ENCODE assay signal across 8 cellular contexts in genomic region chr17:73710095-73710592, GRCh38.
DNase-seq lines count a peak whose midpoint lies in the region; ATAC-seq, FAIRE-seq and TF ChIP-seq lines count a peak whose summit lies in the region.

No MANE protein-coding gene starts in this region.

- no peak overlapping the region for H3K9ac ChIP-seq in H1 (replicated peaks in 1 of 4; ENCODE audit: extremely low read depth in 1 of 4, low read depth in 3 of 4, low read length in 3 of 4)

- no peaks in the 10 kb centered on the region for H3K36me3 ChIP-seq in H1 (ENCODE audit: control insufficient read depth in 2 of 4, insufficient read depth in 4 of 4, low read length in 3 of 4)

- no peaks in the 10 kb centered on the region for H3K9me3 Mint-ChIP-seq in activated CD8-positive, alpha-beta T cell treated with anti-CD3 and anti-CD28 coated beads, Interleukin-2, amount 10 ng/mL, durations not matched to agents 7 days and 5 days (ENCODE audit: insufficient read depth)
- peaks cover 0 to 5% of the 10 kb centered on the region in 2 donors for H3K9me3 Mint-ChIP-seq in stimulated activated naive B cell treated with anti-CD40 and anti-IgM and Interleukin-4, amounts not matched to agents 10 μg/mL and 1 μg/mL and 100 μg/mL, for 72 hours

- peaks cover 0 to 4% (median 3%) of the 10 kb centered on the region in 4 experiments; a peak in 5 of 7 replicates for H3K4me1 ChIP-seq in H1 (replicated peaks in 1 of 4; ENCODE audit: control insufficient read depth in 3 of 4, insufficient read depth in 4 of 4, low read length in 3 of 4)

- peaks cover 13% of the 10 kb centered on the region for H3K4me1 Mint-ChIP-seq in activated CD8-positive, alpha-beta T cell treated with anti-CD3 and anti-CD28 coated beads, Interleukin-2, amount 10 ng/mL, durations not matched to agents 7 days and 5 days (ENCODE audit: low read depth)
- peaks cover 13 to 25% of the 10 kb centered on the region in 2 donors for H3K4me1 Mint-ChIP-seq in stimulated activated naive B cell treated with anti-CD40 and anti-IgM and Interleukin-4, amounts not matched to agents 10 μg/mL and 1 μg/mL and 100 μg/mL, for 72 hours

- no peak overlapping the region for H4K91ac ChIP-seq in H1 (replicated peaks; ENCODE audit: insufficient read length, low read length)

- peaks cover 17% of the 10 kb centered on the region for H3K27me3 Mint-ChIP-seq in activated CD8-positive, alpha-beta T cell treated with anti-CD3 and anti-CD28 coated beads, Interleukin-2, amount 10 ng/mL, durations not matched to agents 7 days and 5 days (ENCODE audit: low read depth)
- H3K27me3 Mint-ChIP-seq in stimulated activated naive B cell treated with anti-CD40 and anti-IgM and Interleukin-4, amounts not matched to agents 10 μg/mL and 1 μg/mL and 100 μg/mL, for 72 hours, result peaks cover 18 to 22% of the 10 kb centered on the region in 2 donors

- no peak overlapping the region; the same call in 1 of the 2 replicates for H2BK12ac ChIP-seq in H1 (ENCODE audit: low read depth, low read length)

- TF ChIP-seq RAD21 in H1 (IDR thresholded peaks at IDR 0.05 in 1 of 2, conservative IDR thresholded peaks at IDR 0.05 in 1 of 2; ENCODE audit: low read depth in 2 of 2, low read length in 2 of 2), result peak; percentile 93 to 95

- H3K4me2 ChIP-seq in H1 (ENCODE audit: insufficient read depth in 1 of 2, low read depth in 2 of 2, low read length in 2 of 2), result peak overlapping the region; percentile 37 to 64

- H3K36me3 Mint-ChIP-seq in activated CD8-positive, alpha-beta T cell treated with anti-CD3 and anti-CD28 coated beads, Interleukin-2, amount 10 ng/mL, durations not matched to agents 7 days and 5 days (ENCODE audit: low read depth), result no peaks in the 10 kb centered on the region
- peaks cover 0 to 3% of the 10 kb centered on the region in 2 donors for H3K36me3 Mint-ChIP-seq in stimulated activated naive B cell treated with anti-CD40 and anti-IgM and Interleukin-4, amounts not matched to agents 10 μg/mL and 1 μg/mL and 100 μg/mL, for 72 hours

- H3K27me3 ChIP-seq in H1 (replicated peaks in 1 of 4; ENCODE audit: control insufficient read depth in 3 of 4, extremely low read depth in 1 of 4, insufficient read depth in 3 of 4, low read length in 3 of 4), result peaks cover 0 to 4% (median under 1%) of the 10 kb centered on the region in 4 experiments; a peak in 3 of 7 replicates

- H3K23ac ChIP-seq in H1 (ENCODE audit: insufficient read length), result no peak overlapping the region

- no peak overlapping the region for H3K14ac ChIP-seq in H1 (ENCODE audit: insufficient read length)

- no peaks in the 10 kb centered on the region for H4K20me1 ChIP-seq in H1 (replicated peaks in 1 of 2; ENCODE audit: control insufficient read depth in 1 of 2, insufficient read depth in 2 of 2, low read length in 2 of 2)

- 0 out of 2 replicates have a peak overlapping the region, but pooled peaks have one; percentile 61 for H2AFZ ChIP-seq in H1 (ENCODE audit: low read length)

- 28% methylated on average over 15 of the region's 15 CpGs; no CpG with 5 or more reads in 1 of the 2 experiments for WGBS in H1 (ENCODE audit: extremely low coverage in 1 of 2, insufficient coverage in 1 of 2, insufficient read length in 1 of 2, insufficient replicate concordance in 2 of 2, low coverage in 1 of 2, low lambda C conversion rate in 2 of 2, missing lambda C conversion rate in 1 of 2), 2 experiments

- no peaks in the 10 kb centered on the region for H3K79me2 ChIP-seq in H1 (ENCODE audit: control insufficient read depth in 1 of 2, insufficient read depth in 2 of 2, low read length in 2 of 2)

- H3K27ac ChIP-seq in H1 (ENCODE audit: low read depth, low read length), result no peak overlapping the region

- H3K18ac ChIP-seq in H1 (ENCODE audit: extremely low read depth, low read length), result peak overlapping the region; percentile 84; the same call in 1 of the 2 replicates

- no peak for TF ChIP-seq POLR2A in GM12891 (IDR thresholded peaks at IDR 0.05; ENCODE audit: low read depth, low read length)
- no peak for TF ChIP-seq POLR2A in H1 (IDR thresholded peaks at IDR 0.05; ENCODE audit: control extremely low read depth in 1 of 2, low read depth in 2 of 2, low read length in 2 of 2)

- H3K9me3 ChIP-seq in H1 (ENCODE audit: insufficient read depth in 2 of 2, low read depth in 1 of 2, low read length in 1 of 2), result no peaks in the 10 kb centered on the region

- POLR2A ChIA-PET in activated CD8-positive, alpha-beta T cell treated with anti-CD3 and anti-CD28 coated beads, Interleukin-2, amount 10 ng/mL, durations not matched to agents 7 days and 5 days (lab: Charles Lee), result interaction anchor here (1.3 kb wide), 1 partner anchor 9 kb away, joined by 3 read pairs; no protein-coding TSS in a partner anchor
- POLR2A ChIA-PET in H1 (lab: Charles Lee; ENCODE audit: partially characterized antibody), result interaction anchor here (0.8 to 1.6 kb wide), 2 partner anchors 49 to 51 kb away, joined by 3 to 4 read pairs; no protein-coding TSS in a partner anchor

- DNase-seq in 8988T (peak; percentile 42), GM12891 (ENCODE audit: insufficient read length, low spot score) (peak; percentile 55), NCI-H524 treated with DMSO at 0.1 percent for 48 hours (lab: John Stamatoyannopoulos, UW) (peak; percentile 12), H1 (ENCODE audit: low read depth in 1 of 2, low spot score in 2 of 2) (peak; percentile 39 to 93), mucosa of gallbladder (ENCODE audit: low spot score) (peak; percentile 80), T1000 (lab: John Stamatoyannopoulos, UW) (no peak)
- peak; percentile 82 for DNase-seq in activated CD8-positive, alpha-beta T cell treated with anti-CD3 and anti-CD28 coated beads, Interleukin-2, amount 10 ng/mL, durations not matched to agents 7 days and 5 days
- peak; percentile 42 for DNase-seq in stimulated activated naive B cell treated with anti-CD40 and anti-IgM and Interleukin-4, amounts not matched to agents 10 μg/mL and 1 μg/mL and 100 μg/mL, for 72 hours

- no peaks in the 10 kb centered on the region for H3K79me1 ChIP-seq in H1 (ENCODE audit: low read depth, low read length)

- peak overlapping the region; percentile 43; the same call in 1 of the 2 replicates for H2BK20ac ChIP-seq in H1 (ENCODE audit: low read length)

- no peak overlapping the region for H2AK5ac ChIP-seq in H1 (ENCODE audit: low read depth, low read length)

- no peak overlapping the region; a peak in 1 of 8 replicates for H3K4me3 ChIP-seq in H1 (ENCODE audit: extremely low read depth in 1 of 4, insufficient read depth in 2 of 4, low read depth in 3 of 4, low read length in 4 of 4)

- H4K8ac ChIP-seq in H1 (ENCODE audit: extremely low read depth, insufficient read depth, low read length), result no peak overlapping the region

- ATAC-seq in activated CD8-positive, alpha-beta T cell treated with anti-CD3 and anti-CD28 coated beads, Interleukin-2, amount 10 ng/mL, durations not matched to agents 7 days and 5 days, result peak; percentile 66
- ATAC-seq in stimulated activated naive B cell treated with anti-CD40 and anti-IgM and Interleukin-4, amounts not matched to agents 10 μg/mL and 1 μg/mL and 100 μg/mL, for 72 hours (replicated peaks), result peak; percentile 41 to 42

- H2BK120ac ChIP-seq in H1 (replicated peaks; ENCODE audit: low read depth, low read length), result no peak overlapping the region

- no peak for TF ChIP-seq EP300 in H1 (IDR thresholded peaks at IDR 0.05; ENCODE audit: borderline replicate concordance in 1 of 2, low read depth in 2 of 2, low read length in 2 of 2)

- no peak overlapping the region for H3K4ac ChIP-seq in H1 (replicated peaks; ENCODE audit: insufficient read length, low read depth, low read length)

- peak overlapping the region; percentile 48; the same call in 1 of the 2 replicates for H2BK15ac ChIP-seq in H1 (ENCODE audit: low read length)

- H2BK5ac ChIP-seq in H1 (ENCODE audit: low read depth, low read length), result no peak overlapping the region

- CTCF ChIA-PET in activated CD8-positive, alpha-beta T cell treated with anti-CD3 and anti-CD28 coated beads, Interleukin-2, amount 10 ng/mL, durations not matched to agents 7 days and 5 days (lab: Charles Lee), result interaction anchor here (0.7 to 3.7 kb wide), 22 partner anchors 10 to 281 kb away, joined by 3 to 62 read pairs (median 4); no protein-coding TSS in a partner anchor
- CTCF ChIA-PET in H1 (lab: Charles Lee; ENCODE audit: partially characterized antibody), result interaction anchor here (0.6 to 10.6 kb wide), 73 partner anchors 8 to 531 kb away, joined by 3 to 175 read pairs (median 4); partner anchors contain the start of gene SDK2

- no peak overlapping the region for H3K4me3 Mint-ChIP-seq in activated CD8-positive, alpha-beta T cell treated with anti-CD3 and anti-CD28 coated beads, Interleukin-2, amount 10 ng/mL, durations not matched to agents 7 days and 5 days
- H3K4me3 Mint-ChIP-seq in stimulated activated naive B cell treated with anti-CD40 and anti-IgM and Interleukin-4, amounts not matched to agents 10 μg/mL and 1 μg/mL and 100 μg/mL, for 72 hours, result no peak overlapping the region

- H3K23me2 ChIP-seq in H1 (ENCODE audit: low read depth, low read length), result peaks cover 3% of the 10 kb centered on the region; the same call in 1 of the 2 replicates

- H4K5ac ChIP-seq in H1 (ENCODE audit: insufficient read length, low read depth, low read length), result no peak overlapping the region

- peak; percentile 76 to 89 (median 85) for TF ChIP-seq CTCF in H1 (IDR thresholded peaks at IDR 0.05; ENCODE audit: control extremely low read depth in 1 of 3, insufficient read depth in 1 of 3, low read depth in 1 of 3, low read length in 3 of 3)

- H3K27ac Mint-ChIP-seq in activated CD8-positive, alpha-beta T cell treated with anti-CD3 and anti-CD28 coated beads, Interleukin-2, amount 10 ng/mL, durations not matched to agents 7 days and 5 days, result no peak overlapping the region
- H3K27ac Mint-ChIP-seq in stimulated activated naive B cell treated with anti-CD40 and anti-IgM and Interleukin-4, amounts not matched to agents 10 μg/mL and 1 μg/mL and 100 μg/mL, for 72 hours, result peak overlapping the region; percentile 48

- FAIRE-seq in GM12891 (lab: Jason Lieb, UNC), result peak; percentile 86
- FAIRE-seq in H1 (lab: Jason Lieb, UNC), result peak; percentile 84

- H3K56ac ChIP-seq in H1 (replicated peaks; ENCODE audit: insufficient read length, low read depth, low read length), result no peak overlapping the region

TF ChIP-seq in GM12891, 5 proteins besides CTCF, POLR2A, EP300 and RAD21:
- TF ChIP-seq TAF1 (IDR thresholded peaks at IDR 0.05; ENCODE audit: low read depth, low read length), result no peak
- no peak for TF ChIP-seq POU2F2 (IDR thresholded peaks at IDR 0.05; ENCODE audit: low read depth, low read length)
- TF ChIP-seq PAX5 (IDR thresholded peaks at IDR 0.05; ENCODE audit: insufficient read depth, low read length, severe bottlenecking), result no peak
- no peak for TF ChIP-seq POLR2AphosphoS5 (IDR thresholded peaks at IDR 0.05; ENCODE audit: low read depth, low read length)
- TF ChIP-seq SPI1 (IDR thresholded peaks at IDR 0.05; ENCODE audit: low read depth, low read length), result no peak

TF ChIP-seq in H1, 55 proteins besides CTCF, POLR2A, EP300 and RAD21:
- no peak for TF ChIP-seq CTBP2 (IDR thresholded peaks at IDR 0.05; ENCODE audit: borderline replicate concordance, insufficient read depth, insufficient read length, low read length)
- peak in 1 of 2 experiments; percentile 55; a peak in 1 of 4 replicates for TF ChIP-seq SIN3A (conservative IDR thresholded peaks at IDR 0.05 in 1 of 2, IDR thresholded peaks at IDR 0.05 in 1 of 2; ENCODE audit: low read depth in 1 of 2, low read length in 2 of 2)
- TF ChIP-seq JUND (IDR thresholded peaks at IDR 0.05; ENCODE audit: low read length), result no peak
TF ChIP-seq in H1: peak in this region for 1.
